ENCODE assay signal across 19 cellular contexts in the genomic region with DNA sequence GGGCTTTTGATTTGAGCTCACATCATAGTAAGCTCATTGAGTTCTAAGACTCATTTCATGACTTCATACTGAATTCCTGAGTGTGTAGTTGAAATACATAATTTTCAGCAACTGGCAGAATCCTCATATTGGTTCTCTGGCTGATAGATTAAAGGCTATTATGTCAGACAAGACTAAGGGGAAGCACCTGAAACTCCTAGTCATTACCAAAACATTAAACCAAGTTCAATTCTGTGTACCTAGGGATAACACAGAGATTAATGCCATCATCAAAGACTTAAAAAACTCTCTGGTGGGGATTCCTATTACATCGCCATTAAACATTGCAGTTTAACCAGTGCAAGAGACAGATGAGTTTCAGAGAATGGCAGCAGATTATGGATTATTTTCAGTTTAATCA.
DNase-seq lines count a peak whose midpoint lies in the region; ATAC-seq and TF ChIP-seq lines count a peak whose summit lies in the region.
"Had no signal": no experiment of that assay in that cellular context is flagged by ENCODE, and none has a peak within 500 bp of the region (broad histone marks: within the 10 kb centered on the region; RNA-seq: fewer than 3 reads in every experiment).

No MANE protein-coding gene starts in this region.

- H3K4me3 Mint-ChIP-seq in activated CD8-positive, alpha-beta T cell treated with anti-CD3 and anti-CD28 coated beads for 36 hours, result no peak overlapping the region
- no peak overlapping the region for H3K4me3 Mint-ChIP-seq in activated CD8-positive, alpha-beta T cell treated with anti-CD3 and anti-CD28 coated beads, Interleukin-2, amount 10 ng/mL, durations not matched to agents 7 days and 5 days
- peak overlapping the region in 1 of 2 donors; percentile 62 for H3K4me3 Mint-ChIP-seq in stimulated activated naive CD8-positive, alpha-beta T cell treated with anti-CD3 and anti-CD28 coated beads, Interleukin-15, amount 100 ng/mL, for 72 hours
- H3K4me3 Mint-ChIP-seq: CD8-positive, alpha-beta T cell; IgD-negative memory B cell had no signal

- no peak for DNase-seq in activated CD8-positive, alpha-beta T cell treated with anti-CD3 and anti-CD28 coated beads for 36 hours
- no peak for DNase-seq in activated CD8-positive, alpha-beta T cell treated with anti-CD3 and anti-CD28 coated beads, Interleukin-2, amount 10 ng/mL, durations not matched to agents 7 days and 5 days
- no peak for DNase-seq in stimulated activated naive CD8-positive, alpha-beta T cell treated with anti-CD3 and anti-CD28 coated beads, Interleukin-15, amount 100 ng/mL, for 72 hours
- DNase-seq in stimulated activated naive CD8-positive, alpha-beta T cell treated with anti-CD3 and anti-CD28 coated beads, Interleukin-15, Interleukin-2, amounts not matched to agents 100 U/mL and 50 U/mL, for 24 hours, result no peak
- peak; percentile 37 for DNase-seq in NCI-H82 treated with DMSO at 0.1 percent for 48 hours (lab: John Stamatoyannopoulos, UW; ENCODE audit: unreplicated experiment)
- DNase-seq in MV-4-11 (lab: John Stamatoyannopoulos, UW), result no peak
- no peak for DNase-seq in effector CD4-positive, alpha-beta T cell
- DNase-seq: 8988T; CD8-positive, alpha-beta T cell; GDM1; NCI-H1105 treated with DMSO at 0.1 percent for 48 hours; NCI-H2029 treated with DMSO at 0.1 percent for 48 hours; NCI-H345; NCI-H524; NCI-H774; OCI-M1; SJCRH30 had no signal

- no peak for TF ChIP-seq CTCF in activated CD8-positive, alpha-beta T cell treated with anti-CD3 and anti-CD28 coated beads for 36 hours (IDR thresholded peaks at IDR 0.05)

- peaks cover 1% of the 10 kb centered on the region for H3K9me3 Mint-ChIP-seq in activated CD8-positive, alpha-beta T cell treated with anti-CD3 and anti-CD28 coated beads for 36 hours
- H3K9me3 Mint-ChIP-seq in activated CD8-positive, alpha-beta T cell treated with anti-CD3 and anti-CD28 coated beads, Interleukin-2, amount 10 ng/mL, durations not matched to agents 7 days and 5 days (ENCODE audit: insufficient read depth), result peaks cover 28% of the 10 kb centered on the region
- H3K9me3 Mint-ChIP-seq in stimulated activated naive CD8-positive, alpha-beta T cell treated with anti-CD3 and anti-CD28 coated beads, Interleukin-15, amount 100 ng/mL, for 72 hours, result no peaks in the 10 kb centered on the region
- H3K9me3 Mint-ChIP-seq: CD8-positive, alpha-beta T cell; IgD-negative memory B cell had no signal

- intact Hi-C loops in activated CD8-positive, alpha-beta T cell treated with anti-CD3 and anti-CD28 coated beads for 36 hours (cut with micrococcal nuclease), result no loop called here

- H3K36me3 Mint-ChIP-seq in activated CD8-positive, alpha-beta T cell treated with anti-CD3 and anti-CD28 coated beads for 36 hours (ENCODE audit: low read depth), result no peaks in the 10 kb centered on the region
- H3K36me3 Mint-ChIP-seq in activated CD8-positive, alpha-beta T cell treated with anti-CD3 and anti-CD28 coated beads, Interleukin-2, amount 10 ng/mL, durations not matched to agents 7 days and 5 days (ENCODE audit: low read depth), result peaks cover 23% of the 10 kb centered on the region
- H3K36me3 Mint-ChIP-seq: CD8-positive, alpha-beta T cell; IgD-negative memory B cell had no signal

- CTCF ChIA-PET in activated CD8-positive, alpha-beta T cell treated with anti-CD3 and anti-CD28 coated beads for 36 hours (lab: Charles Lee), result interaction anchor here (1.0 kb wide), 1 partner anchor 265 kb away, joined by 3 read pairs; no protein-coding TSS in a partner anchor
- CTCF ChIA-PET in activated CD8-positive, alpha-beta T cell treated with anti-CD3 and anti-CD28 coated beads, Interleukin-2, amount 10 ng/mL, durations not matched to agents 7 days and 5 days (lab: Charles Lee), result interaction anchor here (0.9 to 1.4 kb wide), 3 partner anchors 13 to 208 kb away, joined by 3 read pairs; no protein-coding TSS in a partner anchor

- no peaks in the 10 kb centered on the region for H3K27me3 Mint-ChIP-seq in activated CD8-positive, alpha-beta T cell treated with anti-CD3 and anti-CD28 coated beads for 36 hours
- H3K27me3 Mint-ChIP-seq in activated CD8-positive, alpha-beta T cell treated with anti-CD3 and anti-CD28 coated beads, Interleukin-2, amount 10 ng/mL, durations not matched to agents 7 days and 5 days (ENCODE audit: low read depth), result no peaks in the 10 kb centered on the region
- H3K27me3 Mint-ChIP-seq in stimulated activated naive CD8-positive, alpha-beta T cell treated with anti-CD3 and anti-CD28 coated beads, Interleukin-15, amount 100 ng/mL, for 72 hours, result no peaks in the 10 kb centered on the region
- H3K27me3 Mint-ChIP-seq: IgD-negative memory B cell had no signal

- POLR2A ChIA-PET in activated CD8-positive, alpha-beta T cell treated with anti-CD3 and anti-CD28 coated beads for 36 hours (lab: Charles Lee), result no interaction called here
- POLR2A ChIA-PET in activated CD8-positive, alpha-beta T cell treated with anti-CD3 and anti-CD28 coated beads, Interleukin-2, amount 10 ng/mL, durations not matched to agents 7 days and 5 days (lab: Charles Lee), result interaction anchor here (1.3 kb wide), 1 partner anchor 42 kb away, joined by 4 read pairs; no protein-coding TSS in a partner anchor

- ATAC-seq in activated CD8-positive, alpha-beta T cell treated with anti-CD3 and anti-CD28 coated beads for 36 hours, result peak; percentile 61
- ATAC-seq in activated CD8-positive, alpha-beta T cell treated with anti-CD3 and anti-CD28 coated beads, Interleukin-2, amount 10 ng/mL, durations not matched to agents 7 days and 5 days, result no peak
- ATAC-seq in stimulated activated naive CD8-positive, alpha-beta T cell treated with anti-CD3 and anti-CD28 coated beads, Interleukin-15, amount 100 ng/mL, for 72 hours, result peak; percentile 95
- ATAC-seq in stimulated activated naive CD8-positive, alpha-beta T cell treated with anti-CD3 and anti-CD28 coated beads, Interleukin-15, Interleukin-2, amounts not matched to agents 100 U/mL and 50 U/mL, for 24 hours, result no peak
- no peak for ATAC-seq in HG03097 (IDR thresholded peaks at IDR 0.05; ENCODE audit: low FRiP score, unreplicated experiment)
- ATAC-seq: CD8-positive, alpha-beta T cell had no signal

- H3K4me1 Mint-ChIP-seq in activated CD8-positive, alpha-beta T cell treated with anti-CD3 and anti-CD28 coated beads for 36 hours (ENCODE audit: low read depth), result peaks cover 15% of the 10 kb centered on the region
- peaks cover 29% of the 10 kb centered on the region for H3K4me1 Mint-ChIP-seq in activated CD8-positive, alpha-beta T cell treated with anti-CD3 and anti-CD28 coated beads, Interleukin-2, amount 10 ng/mL, durations not matched to agents 7 days and 5 days (ENCODE audit: low read depth)
- H3K4me1 Mint-ChIP-seq in stimulated activated naive CD8-positive, alpha-beta T cell treated with anti-CD3 and anti-CD28 coated beads, Interleukin-15, amount 100 ng/mL, for 72 hours, result peaks cover 22% of the 10 kb centered on the region
- H3K4me1 Mint-ChIP-seq: IgD-negative memory B cell had no signal

- no peak overlapping the region for H3K27ac Mint-ChIP-seq in activated CD8-positive, alpha-beta T cell treated with anti-CD3 and anti-CD28 coated beads for 36 hours
- H3K27ac Mint-ChIP-seq in activated CD8-positive, alpha-beta T cell treated with anti-CD3 and anti-CD28 coated beads, Interleukin-2, amount 10 ng/mL, durations not matched to agents 7 days and 5 days, result no peak overlapping the region
- H3K27ac Mint-ChIP-seq in stimulated activated naive CD8-positive, alpha-beta T cell treated with anti-CD3 and anti-CD28 coated beads, Interleukin-15, amount 100 ng/mL, for 72 hours, result peak overlapping the region in 1 of 2 donors; percentile 79
- H3K27ac Mint-ChIP-seq: CD8-positive, alpha-beta T cell; IgD-negative memory B cell had no signal

Comparison
In these comparisons a context has a peak if more than half of its experiments do, and no peak if none do; other contexts are left out.
1. ATAC-seq: peak in activated CD8-positive, alpha-beta T cell treated with anti-CD3 and anti-CD28 coated beads for 36 hours (single experiment) and stimulated activated naive CD8-positive, alpha-beta T cell treated with anti-CD3 and anti-CD28 coated beads, Interleukin-15, amount 100 ng/mL, for 72 hours (single experiment); none in activated CD8-positive, alpha-beta T cell treated with anti-CD3 and anti-CD28 coated beads, Interleukin-2, amount 10 ng/mL, durations not matched to agents 7 days and 5 days (single experiment), stimulated activated naive CD8-positive, alpha-beta T cell treated with anti-CD3 and anti-CD28 coated beads, Interleukin-15, Interleukin-2, amounts not matched to agents 100 U/mL and 50 U/mL, for 24 hours (single experiment) and HG03097 (single experiment).